In genomic region chr19:29422686-29423085, GRCh38 we compare ENCODE assay signal across 9 cellular contexts.
"Had no signal": no experiment of that assay in that cellular context is flagged by ENCODE, and none has a peak within 500 bp of the region (broad histone marks: within the 10 kb centered on the region; RNA-seq: fewer than 3 reads in every experiment).

No MANE protein-coding gene starts in this region.

- H3K27ac Mint-ChIP-seq: GM23338, H9, HFFc6 had no signal

- H3K4me3 Mint-ChIP-seq: GM23338, H9, HFFc6 had no signal

- H3K4me2 ChIP-seq: GM23338 had no signal

- H3K9ac ChIP-seq: GM23248 had no signal

- DNase-seq: GM23248, GOT3, H7, H9, HCEC 1CT, HFFc6 had no signal

- H3K4me3 ChIP-seq: GM23248, GM23338, HAP-1 had no signal

- ATAC-seq: GM23338, HCT116 had no signal

- H3K36me3 ChIP-seq: HAP-1 had no signal

- H3K4me1 ChIP-seq: HAP-1 had no signal

- H2AFZ ChIP-seq: GM23248, GM23338 had no signal

- H3K9me3 ChIP-seq: HAP-1 had no signal

- H3K4me1 Mint-ChIP-seq: GM23338 had no signal

- H3K27ac ChIP-seq: GM23248 had no signal
